10 cellular contexts compared by ENCODE assay signal in genomic region chr6:128259735-128260685, GRCh38.
A peak's percentile ranks its signal among the peaks of the same experiment; 100 is the strongest.
DNase-seq lines count a peak whose midpoint lies in the region; ATAC-seq and TF ChIP-seq lines count a peak whose summit lies in the region.
"Had no signal": no experiment of that assay in that cellular context is flagged by ENCODE, and none has a peak within 500 bp of the region (broad histone marks: within the 10 kb centered on the region; RNA-seq: fewer than 3 reads in every experiment).

No MANE protein-coding gene starts in this region.

- no peak overlapping the region for H3K27ac ChIP-seq in left lung
- H3K27ac ChIP-seq: prostate gland had no signal

- ATAC-seq in GM18519 (IDR thresholded peaks at IDR 0.05; ENCODE audit: low FRiP score, unreplicated experiment), result peak; percentile 44
- ATAC-seq in GM21717 (IDR thresholded peaks at IDR 0.05; ENCODE audit: unreplicated experiment), result peak; percentile 69
- ATAC-seq in HG03565 (IDR thresholded peaks at IDR 0.05; ENCODE audit: unreplicated experiment), result peak; percentile 22
- ATAC-seq in left lung, result peak; percentile 32

- no peaks in the 10 kb centered on the region for H3K36me3 ChIP-seq in left lung
- H3K36me3 ChIP-seq: prostate gland had no signal

- no peak for DNase-seq in left lung
- no peak for DNase-seq in midbrain (lab: John Stamatoyannopoulos, UW)
- no peak for DNase-seq in EL
- no peak for DNase-seq in NCI-H1048 (lab: John Stamatoyannopoulos, UW)
- DNase-seq in COR-L47 (lab: John Stamatoyannopoulos, UW), result no peak
- DNase-seq: NCI-H446 had no signal

- intact Hi-C loops in left lung (cut with DNase I), result no loop called here

- no peak overlapping the region for H3K4me3 ChIP-seq in left lung
- H3K4me3 ChIP-seq: prostate gland had no signal

- H3K27me3 ChIP-seq in left lung, result no peaks in the 10 kb centered on the region

- H3K4me1 ChIP-seq in left lung, result peaks cover 0 to 11% of the 10 kb centered on the region in 2 donors
- H3K4me1 ChIP-seq: prostate gland had no signal

- TF ChIP-seq CTCF in left lung (IDR thresholded peaks at IDR 0.05), result no peak

- H3K9me3 ChIP-seq in left lung, result peaks cover 0 to 3% of the 10 kb centered on the region in 2 donors
- H3K9me3 ChIP-seq: prostate gland had no signal
